In genomic region chr6:85670573-85670972, GRCh38 we compare ENCODE assay signal across 1 cellular context.
A peak's percentile ranks its signal among the peaks of the same experiment; 100 is the strongest.
TF ChIP-seq lines count a peak whose summit lies in the region.

No MANE protein-coding gene starts in this region.

TF ChIP-seq in H1, 55 proteins besides CTCF, POLR2A, EP300 and RAD21:
- TF ChIP-seq POLR2AphosphoS5 (IDR thresholded peaks at IDR 0.05; ENCODE audit: low read depth, low read length): 0 out of 2 replicates have a peak, but pooled peaks have one; percentile 57
- TF ChIP-seq SRF (IDR thresholded peaks at IDR 0.05; ENCODE audit: low read depth, low read length): no peak
